ENCODE assay signal across 1 cellular context in genomic region chr3:105930733-105931132, GRCh38.
TF ChIP-seq lines count a peak whose summit lies in the region.

No MANE protein-coding gene starts in this region.

TF ChIP-seq in endothelial cell of umbilical vein, 7 proteins besides CTCF, POLR2A, EP300 and RAD21:
- TF ChIP-seq MYC (IDR thresholded peaks at IDR 0.05; ENCODE audit: low read depth, low read length) = no peak
- TF ChIP-seq GATA2 (IDR thresholded peaks at IDR 0.05; ENCODE audit: insufficient read depth, insufficient read length, low read depth, low read length) = peak; percentile 10
